ENCODE assay signal across 1 cellular context in the genomic region with DNA sequence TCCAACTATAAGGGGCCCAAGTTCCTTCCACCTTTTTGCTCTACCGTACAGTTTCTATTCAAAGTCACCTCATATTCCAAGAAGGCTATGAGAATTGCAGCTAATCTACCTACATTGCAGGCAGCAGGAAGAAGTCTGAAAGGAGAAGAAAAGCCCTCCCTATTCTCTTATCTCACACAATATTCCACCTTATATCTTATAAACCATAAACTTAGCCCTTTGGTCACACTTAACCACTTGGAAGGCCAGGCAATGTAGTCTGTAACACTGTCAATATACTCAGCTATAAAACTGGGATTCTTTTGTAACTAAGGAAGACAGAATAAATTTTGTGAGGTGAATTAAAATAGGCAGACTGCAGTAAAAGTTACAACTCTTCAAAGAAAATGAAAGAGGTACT.
TF ChIP-seq lines count a peak whose summit lies in the region.

No MANE protein-coding gene starts in this region.

TF ChIP-seq in GM12878, 131 proteins besides CTCF, POLR2A, EP300 and RAD21 (continued from another document):
- no peak for TF ChIP-seq CBX3 (IDR thresholded peaks at IDR 0.05; ENCODE audit: borderline replicate concordance, low read depth)
- TF ChIP-seq, protein P1, sequence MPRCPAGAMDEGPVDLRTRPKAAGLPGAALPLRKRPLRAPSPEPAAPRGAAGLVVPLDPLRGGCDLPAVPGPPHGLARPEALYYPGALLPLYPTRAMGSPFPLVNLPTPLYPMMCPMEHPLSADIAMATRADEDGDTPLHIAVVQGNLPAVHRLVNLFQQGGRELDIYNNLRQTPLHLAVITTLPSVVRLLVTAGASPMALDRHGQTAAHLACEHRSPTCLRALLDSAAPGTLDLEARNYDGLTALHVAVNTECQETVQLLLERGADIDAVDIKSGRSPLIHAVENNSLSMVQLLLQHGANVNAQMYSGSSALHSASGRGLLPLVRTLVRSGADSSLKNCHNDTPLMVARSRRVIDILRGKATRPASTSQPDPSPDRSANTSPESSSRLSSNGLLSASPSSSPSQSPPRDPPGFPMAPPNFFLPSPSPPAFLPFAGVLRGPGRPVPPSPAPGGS (IDR thresholded peaks at IDR 0.05; ENCODE audit: borderline replicate concordance, insufficient read depth, low read depth, low read length, poor library complexity, severe bottlenecking), result no peak
- no peak for TF ChIP-seq HDGF (IDR thresholded peaks at IDR 0.05)
